Comparison of ENCODE assay signal across 7 cellular contexts in the genomic region with DNA sequence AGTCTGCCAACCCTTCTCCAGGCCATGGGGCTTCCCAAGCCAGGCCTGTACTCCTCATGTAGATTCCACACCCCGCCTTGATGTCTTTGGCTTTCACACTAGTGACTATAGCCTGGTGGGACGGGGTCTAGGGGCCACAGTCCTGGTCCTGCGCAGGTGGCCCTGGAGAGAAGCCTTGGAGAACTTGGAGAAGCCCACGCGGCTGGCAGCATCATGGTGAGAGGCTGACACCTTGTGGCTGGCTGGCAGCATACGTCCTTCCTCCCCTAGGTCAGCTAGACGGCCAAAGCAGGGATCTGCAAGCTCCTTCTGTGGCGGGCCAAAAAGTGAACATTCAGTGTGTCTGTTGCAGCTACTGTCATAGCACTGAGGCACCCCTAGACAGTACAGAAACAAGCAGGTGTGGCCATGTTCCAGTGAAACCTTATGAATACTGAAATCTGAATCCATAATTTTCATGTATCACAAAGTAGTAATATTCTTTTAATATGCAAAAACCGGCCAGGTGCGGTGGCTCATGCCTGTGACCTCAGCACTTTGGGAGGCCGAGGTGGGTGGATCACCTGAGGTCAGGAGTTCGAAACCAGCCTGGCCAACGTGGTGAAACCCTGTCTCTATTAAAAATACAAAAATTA. TPM values are rescaled to one million over a fixed set of nuclear protein-coding genes. Genes with fewer than 3 reads are reported as not detected.
DNase-seq lines count a peak whose midpoint lies in the region; ATAC-seq and TF ChIP-seq lines count a peak whose summit lies in the region.

No MANE protein-coding gene starts in this region.

- no peak overlapping the region for H3K27ac Mint-ChIP-seq in T-helper 17 cell

- intact Hi-C loops in body of pancreas (cut with DNase I): no loop called here

- 36 to 38% methylated on average over 12 to 13 of the region's 13 CpGs for WGBS in body of pancreas, 2 donors
- WGBS in iPS DF 6.9 (ENCODE audit: insufficient coverage, insufficient read length): no CpG with 5 or more reads among the region's 13 CpGs

- no peaks in the 10 kb centered on the region for H3K27me3 ChIP-seq in body of pancreas
- no peaks in the 10 kb centered on the region for H3K27me3 ChIP-seq in iPS DF 6.9 (ENCODE audit: control insufficient read depth, insufficient read depth, low read length)

- H3K4me3 Mint-ChIP-seq in T-helper 17 cell: no peak overlapping the region

- H3K4me1 ChIP-seq in body of pancreas: peaks cover 15% of the 10 kb centered on the region
- no peaks in the 10 kb centered on the region for H3K4me1 ChIP-seq in iPS DF 6.9 (ENCODE audit: control insufficient read depth, insufficient read depth, low read length)

- H3K4me1 Mint-ChIP-seq in T-helper 17 cell: peaks cover 4% of the 10 kb centered on the region

- H3K4me3 ChIP-seq in body of pancreas (no peak overlapping the region), iPS DF 6.9 (ENCODE audit: low read length) (no peak overlapping the region)

- H3K36me3 Mint-ChIP-seq in T-helper 17 cell (ENCODE audit: low read depth): peaks cover 6% of the 10 kb centered on the region

- DNase-seq in NCI-H1105 treated with DMSO at 0.1 percent for 48 hours (lab: John Stamatoyannopoulos, UW): peak; percentile 29
- peak in 2 of 3 donors; percentile 24 to 25 for DNase-seq in T-helper 17 cell
- peak; percentile 49 to 68 (median 66) for DNase-seq in body of pancreas
- DNase-seq in iPS DF 6.9 (ENCODE audit: low read depth, low spot score): peak; percentile 63
- DNase-seq in stimulated activated CD4-positive, alpha-beta T cell treated with anti-CD3 and anti-CD28 coated beads, Interleukin-12 subunit alpha, Interleukin-12 subunit beta, amount 100 ng/mL, for 4 hours: peak; percentile 55

- TF ChIP-seq POLR2A in body of pancreas (IDR thresholded peaks at IDR 0.05): no peak

- peaks cover 34% of the 10 kb centered on the region for H3K27me3 Mint-ChIP-seq in T-helper 17 cell

- H3K27ac ChIP-seq in body of pancreas (no peak overlapping the region), iPS DF 6.9 (ENCODE audit: low read length) (no peak overlapping the region)

- no peaks in the 10 kb centered on the region for H3K36me3 ChIP-seq in body of pancreas (replicated peaks in 1 of 2; ENCODE audit: insufficient read depth in 1 of 2, low read depth in 2 of 2)
- no peaks in the 10 kb centered on the region for H3K36me3 ChIP-seq in iPS DF 6.9 (ENCODE audit: control insufficient read depth, insufficient read depth, low read length)

- ATAC-seq in T-helper 17 cell (peak; percentile 69), body of pancreas (peak; percentile 67), HG02759 (IDR thresholded peaks at IDR 0.05; ENCODE audit: unreplicated experiment) (no peak)

- H3K9me3 ChIP-seq in T-helper 17 cell (ENCODE audit: control insufficient read depth, low read length, poor library complexity, severe bottlenecking) (no peaks in the 10 kb centered on the region), body of pancreas (no peaks in the 10 kb centered on the region), iPS DF 6.9 (ENCODE audit: control insufficient read depth, insufficient read depth, low read length) (no peaks in the 10 kb centered on the region)

- TF ChIP-seq CTCF in GM12874 (IDR thresholded peaks at IDR 0.05; ENCODE audit: insufficient read depth, low read depth, low read length) (peak; percentile 89), body of pancreas (IDR thresholded peaks at IDR 0.05) (peak; percentile 33 to 71 (median 62))

RNA-seq across cellular contexts. Expression of a gene that starts 42.0 kb away (rescaled TPM):
- total RNA-seq in T-helper 17 cell (1 to 10 TPM; 1.6 to 2.1 TPM), body of pancreas (1 to 10 TPM; 8.9 to 9.1 TPM)
